7 cellular contexts compared by ENCODE assay signal in the genomic region with DNA sequence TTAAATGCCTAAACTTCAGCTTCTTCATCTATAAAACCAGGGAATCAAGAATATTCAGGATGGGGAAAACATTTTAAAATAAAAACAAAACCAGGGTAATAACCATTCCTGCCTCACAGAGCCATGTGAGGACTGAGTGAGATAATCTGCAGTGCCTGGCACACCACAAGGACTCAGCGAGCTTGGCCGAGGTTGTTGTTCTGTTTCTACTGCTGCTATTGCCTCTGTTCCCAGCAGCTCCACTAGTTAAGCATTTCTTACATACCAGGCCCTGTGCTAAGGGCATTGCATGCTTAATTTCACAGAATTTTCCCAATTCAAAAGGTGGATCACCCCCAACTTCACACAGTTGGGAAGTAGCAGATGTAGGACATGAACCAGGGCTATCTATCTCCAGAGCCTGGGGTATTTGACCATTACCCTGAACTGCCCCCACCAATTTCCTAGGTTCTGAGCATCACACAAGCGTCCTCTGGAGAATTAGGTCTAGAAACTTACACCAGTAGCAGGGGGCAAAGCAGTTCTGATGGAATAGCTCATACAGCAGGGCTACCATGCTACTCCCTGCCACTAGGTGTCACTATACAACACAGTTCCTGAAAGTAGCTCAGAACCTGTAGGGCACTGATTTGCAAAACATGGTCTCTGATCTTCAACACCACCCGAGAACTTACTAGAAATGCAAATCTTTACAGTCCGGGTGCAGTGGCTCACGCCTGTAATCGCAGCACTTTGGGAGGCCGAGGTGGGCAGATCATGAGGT.
DNase-seq lines count a peak whose midpoint lies in the region; ATAC-seq, FAIRE-seq and TF ChIP-seq lines count a peak whose summit lies in the region.

No MANE protein-coding gene starts in this region.

- H3K9me3 ChIP-seq in H1 (ENCODE audit: insufficient read depth in 2 of 2, low read depth in 1 of 2, low read length in 1 of 2) (peaks cover 32 to 43% of the 10 kb centered on the region in 2 experiments), pancreas (peaks cover 0 to 4% (median 0%) of the 10 kb centered on the region in 4 donors), ovary (no peaks in the 10 kb centered on the region)

- no peak overlapping the region for H4K8ac ChIP-seq in H1 (ENCODE audit: extremely low read depth, insufficient read depth, low read length)

- TF ChIP-seq POLR2A in H1 (IDR thresholded peaks at IDR 0.05; ENCODE audit: control extremely low read depth in 1 of 2, low read depth in 2 of 2, low read length in 2 of 2) (no peak), ovary (IDR thresholded peaks at IDR 0.05) (no peak)

- H4K20me1 ChIP-seq in H1 (replicated peaks in 1 of 2; ENCODE audit: control insufficient read depth in 1 of 2, insufficient read depth in 2 of 2, low read length in 2 of 2): no peaks in the 10 kb centered on the region

- H2BK15ac ChIP-seq in H1 (ENCODE audit: low read length): no peak overlapping the region

- H3K23me2 ChIP-seq in H1 (ENCODE audit: low read depth, low read length): no peaks in the 10 kb centered on the region

- H3K79me2 ChIP-seq in H1 (ENCODE audit: control insufficient read depth in 1 of 2, insufficient read depth in 2 of 2, low read length in 2 of 2): no peaks in the 10 kb centered on the region

- H4K5ac ChIP-seq in H1 (ENCODE audit: insufficient read length, low read depth, low read length): no peak overlapping the region

- H3K14ac ChIP-seq in H1 (ENCODE audit: insufficient read length): no peak overlapping the region

- no peak overlapping the region for H3K27ac ChIP-seq in H1 (ENCODE audit: low read depth, low read length)
- H3K27ac ChIP-seq in pancreas: no peak overlapping the region
- H3K27ac ChIP-seq in ovary: no peak overlapping the region

- no peak overlapping the region for H3K56ac ChIP-seq in H1 (replicated peaks; ENCODE audit: insufficient read length, low read depth, low read length)

- H3K36me3 ChIP-seq in H1 (ENCODE audit: control insufficient read depth in 2 of 4, insufficient read depth in 4 of 4, low read length in 3 of 4): peaks cover 0 to 43% (median 24%) of the 10 kb centered on the region in 4 experiments; a peak in 6 of 8 replicates
- H3K36me3 ChIP-seq in pancreas: peaks cover 12 to 61% (median 34%) of the 10 kb centered on the region in 3 donors
- H3K36me3 ChIP-seq in ovary: no peaks in the 10 kb centered on the region

- H3K23ac ChIP-seq in H1 (ENCODE audit: insufficient read length): no peak overlapping the region

- H3K27me3 ChIP-seq in H1 (replicated peaks in 1 of 4; ENCODE audit: control insufficient read depth in 3 of 4, extremely low read depth in 1 of 4, insufficient read depth in 3 of 4, low read length in 3 of 4) (no peaks in the 10 kb centered on the region), pancreas (no peaks in the 10 kb centered on the region), ovary (no peaks in the 10 kb centered on the region)

- peak; percentile 54 to 61 for TF ChIP-seq RAD21 in H1 (IDR thresholded peaks at IDR 0.05 in 1 of 2, conservative IDR thresholded peaks at IDR 0.05 in 1 of 2; ENCODE audit: low read depth in 2 of 2, low read length in 2 of 2)

- no peak overlapping the region for H3K9ac ChIP-seq in H1 (replicated peaks in 1 of 4; ENCODE audit: extremely low read depth in 1 of 4, low read depth in 3 of 4, low read length in 3 of 4)

- no peak overlapping the region for H4K91ac ChIP-seq in H1 (replicated peaks; ENCODE audit: insufficient read length, low read length)

- H2BK20ac ChIP-seq in H1 (ENCODE audit: low read length): no peak overlapping the region

- DNase-seq in GM12864 (ENCODE audit: low read depth) (no peak), NCI-H748 treated with DMSO at 0.1 percent for 48 hours (lab: John Stamatoyannopoulos, UW) (peak; percentile 9), H1 (ENCODE audit: low read depth in 1 of 2, low spot score in 2 of 2) (no peak), pancreas (peak in 2 of 6 donors; percentile 7 to 33), DMS153 treated with DMSO at 0.1 percent for 48 hours (lab: John Stamatoyannopoulos, UW; ENCODE audit: unreplicated experiment) (no peak), ovary (no peak)

- H3K4me2 ChIP-seq in H1 (ENCODE audit: insufficient read depth in 1 of 2, low read depth in 2 of 2, low read length in 2 of 2): no peak overlapping the region

- H3K4ac ChIP-seq in H1 (replicated peaks; ENCODE audit: insufficient read length, low read depth, low read length): no peak overlapping the region

- H3K18ac ChIP-seq in H1 (ENCODE audit: extremely low read depth, low read length): no peak overlapping the region

- H3K4me1 ChIP-seq in H1 (replicated peaks in 1 of 4; ENCODE audit: control insufficient read depth in 3 of 4, insufficient read depth in 4 of 4, low read length in 3 of 4): peaks cover 6 to 31% (median 11%) of the 10 kb centered on the region in 4 experiments
- H3K4me1 ChIP-seq in pancreas: peaks cover 0 to 11% (median 0%) of the 10 kb centered on the region in 3 donors
- H3K4me1 ChIP-seq in ovary (ENCODE audit: insufficient read depth): peaks cover 34% of the 10 kb centered on the region

- no peaks in the 10 kb centered on the region for H3K79me1 ChIP-seq in H1 (ENCODE audit: low read depth, low read length)

- peak in 2 of 4 donors; percentile 29 to 37 for ATAC-seq in pancreas
- no peak for ATAC-seq in GM18861 (IDR thresholded peaks at IDR 0.05; ENCODE audit: unreplicated experiment)

- TF ChIP-seq CTCF in GM12864 (IDR thresholded peaks at IDR 0.05; ENCODE audit: low read depth, low read length, missing control alignments): peak; percentile 70
- TF ChIP-seq CTCF in H1 (IDR thresholded peaks at IDR 0.05; ENCODE audit: control extremely low read depth in 1 of 3, insufficient read depth in 1 of 3, low read depth in 1 of 3, low read length in 3 of 3): peak in 2 of 3 experiments; percentile 64 to 80; a peak in 3 of 4 replicates
- TF ChIP-seq CTCF in pancreas (IDR thresholded peaks at IDR 0.05): peak; percentile 32 to 46 (median 42)
- no peak for TF ChIP-seq CTCF in ovary (IDR thresholded peaks at IDR 0.05)

- CTCF ChIA-PET in H1 (lab: Charles Lee; ENCODE audit: partially characterized antibody): interaction anchor here (0.6 to 7.1 kb wide), 39 partner anchors 9 to 1569 kb away, joined by 3 to 105 read pairs (median 4); no protein-coding TSS in a partner anchor

- intact Hi-C loops in pancreas (cut with DNase I): loop anchor here in 1 of 3 donors (10.0 kb wide), 1 partner anchor 199 kb away; no protein-coding TSS in a partner anchor
- intact Hi-C loops in ovary (cut with DNase I): no loop called here

- H2AK5ac ChIP-seq in H1 (ENCODE audit: low read depth, low read length): no peak overlapping the region

- H2BK12ac ChIP-seq in H1 (ENCODE audit: low read depth, low read length): no peak overlapping the region

- H2BK5ac ChIP-seq in H1 (ENCODE audit: low read depth, low read length): no peak overlapping the region

- POLR2A ChIA-PET in H1 (lab: Charles Lee; ENCODE audit: partially characterized antibody): interaction anchor here (1.1 to 2.0 kb wide), 5 partner anchors 11 to 209 kb away, joined by 3 to 5 read pairs (median 3); a partner anchor contains a TSS

- H3K4me3 ChIP-seq in GM12864 (ENCODE audit: low read depth, low read length) (no peak overlapping the region), H1 (ENCODE audit: extremely low read depth in 1 of 4, insufficient read depth in 2 of 4, low read depth in 3 of 4, low read length in 4 of 4) (no peak overlapping the region), pancreas (no peak overlapping the region), ovary (no peak overlapping the region)

- 93% methylated on average over 8 of the region's 8 CpGs; no CpG with 5 or more reads in 1 of the 2 experiments for WGBS in H1 (ENCODE audit: extremely low coverage in 1 of 2, insufficient coverage in 1 of 2, insufficient read length in 1 of 2, insufficient replicate concordance in 2 of 2, low coverage in 1 of 2, low lambda C conversion rate in 2 of 2, missing lambda C conversion rate in 1 of 2), 2 experiments
- WGBS in pancreas, 2 donors: 97 to 98% methylated on average over 8 of the region's 8 CpGs
- 80 to 86% (median 81%) methylated on average over 8 of the region's 8 CpGs for WGBS in ovary, 3 donors

- no peak overlapping the region for H2AFZ ChIP-seq in H1 (ENCODE audit: low read length)

- peak; percentile 84 for FAIRE-seq in H1 (lab: Jason Lieb, UNC)
- no peak for FAIRE-seq in pancreas (lab: Jason Lieb, UNC)

- H2BK120ac ChIP-seq in H1 (replicated peaks; ENCODE audit: low read depth, low read length): no peak overlapping the region

- no peak for TF ChIP-seq EP300 in H1 (IDR thresholded peaks at IDR 0.05; ENCODE audit: borderline replicate concordance in 1 of 2, low read depth in 2 of 2, low read length in 2 of 2)
- no peak for TF ChIP-seq EP300 in ovary (IDR thresholded peaks at IDR 0.05)

TF ChIP-seq in H1, 55 proteins besides CTCF, POLR2A, EP300 and RAD21:
- TF ChIP-seq KDM1A (IDR thresholded peaks at IDR 0.05; ENCODE audit: borderline replicate concordance, low read length) (peak; percentile 63; the same call in 1 of the 2 replicates), SIRT6 (IDR thresholded peaks at IDR 0.05; ENCODE audit: low read length) (no peak)
- TF ChIP-seq, protein P1, sequence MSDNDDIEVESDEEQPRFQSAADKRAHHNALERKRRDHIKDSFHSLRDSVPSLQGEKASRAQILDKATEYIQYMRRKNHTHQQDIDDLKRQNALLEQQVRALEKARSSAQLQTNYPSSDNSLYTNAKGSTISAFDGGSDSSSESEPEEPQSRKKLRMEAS (IDR thresholded peaks at IDR 0.05): no peak

Comparison
In these comparisons a context has a peak if more than half of its experiments do, and no peak if none do; other contexts are left out.
1. CTCF ChIP-seq: peak in GM12864 (single experiment), H1 (2 of 3) and pancreas (4 of 4); none in ovary (0 of 3).